8 cellular contexts compared by ENCODE assay signal in the genomic region with DNA sequence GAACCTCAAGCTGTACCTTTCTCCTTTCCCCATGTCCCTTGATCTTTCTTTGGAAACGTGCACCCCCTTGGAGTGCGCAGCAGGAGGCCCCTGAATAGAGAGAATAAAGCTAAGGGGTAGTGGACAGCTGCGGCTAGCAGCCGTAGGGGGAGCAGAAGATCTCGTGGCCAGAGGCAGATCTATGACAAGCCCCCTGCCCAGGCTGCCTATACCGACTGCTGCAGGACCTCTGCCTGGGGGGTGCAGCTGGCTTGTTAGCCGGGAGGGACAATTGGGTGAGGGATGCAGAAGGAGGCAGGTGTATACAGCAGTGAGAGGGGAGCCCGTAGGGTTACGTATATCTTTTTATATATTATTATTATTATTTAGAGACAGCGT. TPM values are rescaled to one million over a fixed set of nuclear protein-coding genes. Genes with fewer than 3 reads are reported as not detected.
DNase-seq lines count a peak whose midpoint lies in the region; ATAC-seq lines count a peak whose summit lies in the region.
"Not testable (repeated sequence)": the region's sequence is repeated elsewhere in the genome, so short reads cannot be mapped to it uniquely, and the experiment has no call there.

No MANE protein-coding gene starts in this region.

- H3K9me3 Mint-ChIP-seq in activated CD4-positive, alpha-beta T cell treated with anti-CD3 and anti-CD28 coated beads for 36 hours (ENCODE audit: low read depth); stimulated activated naive B cell treated with anti-CD40 and anti-IgM and Interleukin-4, amounts not matched to agents 10 μg/mL and 1 μg/mL and 100 μg/mL, for 72 hours: not testable (repeated sequence)

- not testable (repeated sequence) for H3K36me3 Mint-ChIP-seq in activated CD4-positive, alpha-beta T cell treated with anti-CD3 and anti-CD28 coated beads for 36 hours (ENCODE audit: low read depth); stimulated activated naive B cell treated with anti-CD40 and anti-IgM and Interleukin-4, amounts not matched to agents 10 μg/mL and 1 μg/mL and 100 μg/mL, for 72 hours

- POLR2A ChIA-PET in activated CD4-positive, alpha-beta T cell treated with anti-CD3 and anti-CD28 coated beads for 36 hours (lab: Charles Lee), result not testable (repeated sequence)

- H3K27me3 Mint-ChIP-seq in activated CD4-positive, alpha-beta T cell treated with anti-CD3 and anti-CD28 coated beads for 36 hours; stimulated activated naive B cell treated with anti-CD40 and anti-IgM and Interleukin-4, amounts not matched to agents 10 μg/mL and 1 μg/mL and 100 μg/mL, for 72 hours: not testable (repeated sequence)

- not testable (repeated sequence) for H3K4me1 Mint-ChIP-seq in activated CD4-positive, alpha-beta T cell treated with anti-CD3 and anti-CD28 coated beads for 36 hours; stimulated activated naive B cell treated with anti-CD40 and anti-IgM and Interleukin-4, amounts not matched to agents 10 μg/mL and 1 μg/mL and 100 μg/mL, for 72 hours

- CTCF ChIA-PET in activated CD4-positive, alpha-beta T cell treated with anti-CD3 and anti-CD28 coated beads for 36 hours (lab: Charles Lee), result not testable (repeated sequence)

- peak; percentile 25 for ATAC-seq in GM18867 (IDR thresholded peaks at IDR 0.05; ENCODE audit: unreplicated experiment)
- peak; percentile 29 for ATAC-seq in GM21367 (IDR thresholded peaks at IDR 0.05; ENCODE audit: unreplicated experiment)
- peak; percentile 16 for ATAC-seq in HG02623 (IDR thresholded peaks at IDR 0.05; ENCODE audit: unreplicated experiment)
- peak; percentile 33 for ATAC-seq in HG03066 (IDR thresholded peaks at IDR 0.05; ENCODE audit: low read depth, unreplicated experiment)
- peak; percentile 16 for ATAC-seq in HG03521 (IDR thresholded peaks at IDR 0.05; ENCODE audit: unreplicated experiment)
- peak; percentile 23 for ATAC-seq in activated CD4-positive, alpha-beta T cell treated with anti-CD3 and anti-CD28 coated beads for 36 hours
- peak; percentile 34 for ATAC-seq in left ventricle myocardium superior
- ATAC-seq in stimulated activated naive B cell treated with anti-CD40 and anti-IgM and Interleukin-4, amounts not matched to agents 10 μg/mL and 1 μg/mL and 100 μg/mL, for 72 hours (replicated peaks), result peak; percentile 26 to 30

- H3K4me3 Mint-ChIP-seq in activated CD4-positive, alpha-beta T cell treated with anti-CD3 and anti-CD28 coated beads for 36 hours; stimulated activated naive B cell treated with anti-CD40 and anti-IgM and Interleukin-4, amounts not matched to agents 10 μg/mL and 1 μg/mL and 100 μg/mL, for 72 hours: not testable (repeated sequence)

- intact Hi-C loops in activated CD4-positive, alpha-beta T cell treated with anti-CD3 and anti-CD28 coated beads for 36 hours (cut with DNase I, micrococcal nuclease); left ventricle myocardium superior (cut with micrococcal nuclease): not testable (repeated sequence)

- DNase-seq in activated CD4-positive, alpha-beta T cell treated with anti-CD3 and anti-CD28 coated beads for 36 hours; left ventricle myocardium superior; stimulated activated naive B cell treated with anti-CD40 and anti-IgM and Interleukin-4, amounts not matched to agents 10 μg/mL and 1 μg/mL and 100 μg/mL, for 72 hours: not testable (repeated sequence)

- H3K27ac Mint-ChIP-seq in activated CD4-positive, alpha-beta T cell treated with anti-CD3 and anti-CD28 coated beads for 36 hours; stimulated activated naive B cell treated with anti-CD40 and anti-IgM and Interleukin-4, amounts not matched to agents 10 μg/mL and 1 μg/mL and 100 μg/mL, for 72 hours: not testable (repeated sequence)

RNA-seq across cellular contexts. Expression of gene POLR2J, which starts 0.5 kb away (rescaled TPM):
- total RNA-seq in activated CD4-positive, alpha-beta T cell treated with anti-CD3 and anti-CD28 coated beads for 36 hours, result 10 to 100 TPM; 32.6 to 46.1 TPM
- total RNA-seq in left ventricle myocardium superior, result 49.6 TPM

RNA-seq across cellular contexts. Expression of gene LRWD1, which starts 14.4 kb away (rescaled TPM):
- total RNA-seq in activated CD4-positive, alpha-beta T cell treated with anti-CD3 and anti-CD28 coated beads for 36 hours, result 10 to 100 TPM; 13.6 to 14.4 TPM
- total RNA-seq in left ventricle myocardium superior, result 10.4 TPM

RNA-seq across cellular contexts. Expression of gene ALKBH4, which starts 14.5 kb away (rescaled TPM):
- total RNA-seq in activated CD4-positive, alpha-beta T cell treated with anti-CD3 and anti-CD28 coated beads for 36 hours, result 1 to 10 TPM; 6.1 to 9.1 TPM
- 4.5 TPM for total RNA-seq in left ventricle myocardium superior

RNA-seq across cellular contexts. Expression of gene RASA4B, which starts 38.4 kb away (rescaled TPM):
- total RNA-seq in activated CD4-positive, alpha-beta T cell treated with anti-CD3 and anti-CD28 coated beads for 36 hours, result 10 to 100 TPM; 28.6 to 30.1 TPM
- 7.5 TPM for total RNA-seq in left ventricle myocardium superior

RNA-seq across cellular contexts. Expression of gene ORAI2, which starts 45.8 kb away (rescaled TPM):
- total RNA-seq in activated CD4-positive, alpha-beta T cell treated with anti-CD3 and anti-CD28 coated beads for 36 hours, result 10 to 100 TPM; 20.8 to 25.1 TPM
- total RNA-seq in left ventricle myocardium superior, result 3.1 TPM
